In genomic region chr7:128867842-128868623, GRCh38 we compare ENCODE assay signal across 9 cellular contexts. TPM values are rescaled to one million over a fixed set of nuclear protein-coding genes. Genes with fewer than 3 reads are reported as not detected.
A peak's percentile ranks its signal among the peaks of the same experiment; 100 is the strongest.
DNase-seq lines count a peak whose midpoint lies in the region; ATAC-seq, FAIRE-seq and TF ChIP-seq lines count a peak whose summit lies in the region.
"Had no signal": no experiment of that assay in that cellular context is flagged by ENCODE, and none has a peak within 500 bp of the region (broad histone marks: within the 10 kb centered on the region; RNA-seq: fewer than 3 reads in every experiment).

No MANE protein-coding gene starts in this region.

- no peak for DNase-seq in activated CD4-positive, alpha-beta memory T cell treated with anti-CD3 and anti-CD28 coated beads for 36 hours
- DNase-seq in activated CD4-positive, alpha-beta memory T cell treated with anti-CD3 and anti-CD28 coated beads, Interleukin-2, amount 10 ng/mL, durations not matched to agents 7 days and 5 days: no peak
- DNase-seq in NCI-H2196 treated with DMSO at 0.1 percent for 48 hours (lab: John Stamatoyannopoulos, UW; ENCODE audit: unreplicated experiment) (peak; percentile 28), progenitor cell of endocrine pancreas (ENCODE audit: low spot score, unreplicated experiment) (no peak), GM10266 (ENCODE audit: extremely low spot score) (no peak), GM12892 (ENCODE audit: insufficient read length) (no peak), ACHN (no peak)
- DNase-seq in central memory CD8-positive, alpha-beta T cell (ENCODE audit: low spot score in 2 of 2): no peak
- DNase-seq: activated T-cell treated with anti-CD3 and anti-CD28 coated beads for 4 hours had no signal

- peaks cover 7% of the 10 kb centered on the region for H3K36me3 Mint-ChIP-seq in activated CD4-positive, alpha-beta memory T cell treated with anti-CD3 and anti-CD28 coated beads for 36 hours
- peaks cover 16% of the 10 kb centered on the region for H3K36me3 Mint-ChIP-seq in activated CD4-positive, alpha-beta memory T cell treated with anti-CD3 and anti-CD28 coated beads, Interleukin-2, amount 10 ng/mL, durations not matched to agents 7 days and 5 days (ENCODE audit: low read depth)
- peaks cover 6% of the 10 kb centered on the region for H3K36me3 Mint-ChIP-seq in central memory CD8-positive, alpha-beta T cell (ENCODE audit: insufficient read depth)
- peaks cover 20% of the 10 kb centered on the region for H3K36me3 Mint-ChIP-seq in progenitor cell of endocrine pancreas (ENCODE audit: insufficient read depth)

- in situ Hi-C loops in ACHN (cut with HindIII; ENCODE audit: low pct_ligation_motif_present, low pct_unique_long_range_greater_than_20kb, low sequenced_read_pairs): no loop called here

- CTCF ChIA-PET in activated CD4-positive, alpha-beta memory T cell treated with anti-CD3 and anti-CD28 coated beads for 36 hours (lab: Charles Lee): interaction anchor here (0.7 to 1.3 kb wide), 4 partner anchors 16 to 351 kb away, joined by 3 read pairs; no protein-coding TSS in a partner anchor
- CTCF ChIA-PET in activated CD4-positive, alpha-beta memory T cell treated with anti-CD3 and anti-CD28 coated beads, Interleukin-2, amount 10 ng/mL, durations not matched to agents 7 days and 5 days (lab: Charles Lee): interaction anchor here (4.3 kb wide), 1 partner anchor 14 kb away, joined by 22 read pairs; no protein-coding TSS in a partner anchor

- intact Hi-C loops in activated CD4-positive, alpha-beta memory T cell treated with anti-CD3 and anti-CD28 coated beads for 36 hours (cut with micrococcal nuclease): loop anchor here (10.0 kb wide), 2 partner anchors 413 to 443 kb away; partner anchors contain the start of gene HILPDA

- peaks cover 17% of the 10 kb centered on the region for H3K4me1 Mint-ChIP-seq in activated CD4-positive, alpha-beta memory T cell treated with anti-CD3 and anti-CD28 coated beads for 36 hours (ENCODE audit: low read depth)
- peaks cover 19% of the 10 kb centered on the region for H3K4me1 Mint-ChIP-seq in activated CD4-positive, alpha-beta memory T cell treated with anti-CD3 and anti-CD28 coated beads, Interleukin-2, amount 10 ng/mL, durations not matched to agents 7 days and 5 days
- peaks cover 30% of the 10 kb centered on the region for H3K4me1 Mint-ChIP-seq in central memory CD8-positive, alpha-beta T cell
- peaks cover 19% of the 10 kb centered on the region for H3K4me1 Mint-ChIP-seq in progenitor cell of endocrine pancreas (ENCODE audit: low read depth)

- no peak for FAIRE-seq in GM12892 (lab: Jason Lieb, UNC)

- TF ChIP-seq CTCF in progenitor cell of endocrine pancreas (IDR thresholded peaks at IDR 0.05; ENCODE audit: unreplicated experiment): no peak
- TF ChIP-seq CTCF in GM10266 (IDR thresholded peaks at IDR 0.05; ENCODE audit: control insufficient read depth, insufficient read depth, low read depth, missing control alignments): no peak

- ATAC-seq in central memory CD8-positive, alpha-beta T cell (replicated peaks; ENCODE audit: extremely low read depth, poor library complexity, severe bottlenecking): no peak

- H3K27ac Mint-ChIP-seq in activated CD4-positive, alpha-beta memory T cell treated with anti-CD3 and anti-CD28 coated beads for 36 hours: no peak overlapping the region
- no peak overlapping the region for H3K27ac Mint-ChIP-seq in activated CD4-positive, alpha-beta memory T cell treated with anti-CD3 and anti-CD28 coated beads, Interleukin-2, amount 10 ng/mL, durations not matched to agents 7 days and 5 days
- H3K27ac Mint-ChIP-seq in central memory CD8-positive, alpha-beta T cell (ENCODE audit: low read depth): peak overlapping the region; percentile 54
- H3K27ac Mint-ChIP-seq in progenitor cell of endocrine pancreas: no peak overlapping the region

- no peak for TF ChIP-seq POLR2A in GM12892 (IDR thresholded peaks at IDR 0.05; ENCODE audit: low read depth, low read length)

- POLR2A ChIA-PET in activated CD4-positive, alpha-beta memory T cell treated with anti-CD3 and anti-CD28 coated beads for 36 hours (lab: Charles Lee): no interaction called here
- POLR2A ChIA-PET in activated CD4-positive, alpha-beta memory T cell treated with anti-CD3 and anti-CD28 coated beads, Interleukin-2, amount 10 ng/mL, durations not matched to agents 7 days and 5 days (lab: Charles Lee): interaction anchor here (0.8 to 1.5 kb wide), 2 partner anchors 16 to 25 kb away, joined by 3 to 4 read pairs; no protein-coding TSS in a partner anchor

- peak overlapping the region; percentile 43 for H3K4me3 Mint-ChIP-seq in activated CD4-positive, alpha-beta memory T cell treated with anti-CD3 and anti-CD28 coated beads for 36 hours
- H3K4me3 Mint-ChIP-seq in activated CD4-positive, alpha-beta memory T cell treated with anti-CD3 and anti-CD28 coated beads, Interleukin-2, amount 10 ng/mL, durations not matched to agents 7 days and 5 days: no peak overlapping the region
- H3K4me3 Mint-ChIP-seq in central memory CD8-positive, alpha-beta T cell: peak overlapping the region; percentile 69
- H3K4me3 Mint-ChIP-seq in progenitor cell of endocrine pancreas (ENCODE audit: low read depth): peak overlapping the region; percentile 50

- no peaks in the 10 kb centered on the region for H3K9me3 Mint-ChIP-seq in activated CD4-positive, alpha-beta memory T cell treated with anti-CD3 and anti-CD28 coated beads for 36 hours
- H3K9me3 Mint-ChIP-seq in activated CD4-positive, alpha-beta memory T cell treated with anti-CD3 and anti-CD28 coated beads, Interleukin-2, amount 10 ng/mL, durations not matched to agents 7 days and 5 days: no peaks in the 10 kb centered on the region
- no peaks in the 10 kb centered on the region for H3K9me3 Mint-ChIP-seq in central memory CD8-positive, alpha-beta T cell
- no peaks in the 10 kb centered on the region for H3K9me3 Mint-ChIP-seq in progenitor cell of endocrine pancreas (ENCODE audit: low read depth)

- peaks cover 3% of the 10 kb centered on the region for H3K27me3 Mint-ChIP-seq in activated CD4-positive, alpha-beta memory T cell treated with anti-CD3 and anti-CD28 coated beads for 36 hours
- H3K27me3 Mint-ChIP-seq in activated CD4-positive, alpha-beta memory T cell treated with anti-CD3 and anti-CD28 coated beads, Interleukin-2, amount 10 ng/mL, durations not matched to agents 7 days and 5 days: peaks cover 25% of the 10 kb centered on the region
- H3K27me3 Mint-ChIP-seq in central memory CD8-positive, alpha-beta T cell: no peaks in the 10 kb centered on the region
- H3K27me3 Mint-ChIP-seq in progenitor cell of endocrine pancreas: peaks cover 46% of the 10 kb centered on the region

RNA-seq across cellular contexts. Expression of gene ATP6V1F, which starts 5.4 kb away (rescaled TPM):
- 100 to 1,000 TPM; 113 to 117 TPM for total RNA-seq in activated CD4-positive, alpha-beta memory T cell treated with anti-CD3 and anti-CD28 coated beads for 36 hours
- 100 to 1,000 TPM; 124 to 140 TPM for total RNA-seq in activated CD4-positive, alpha-beta memory T cell treated with anti-CD3 and anti-CD28 coated beads, Interleukin-2, amount 10 ng/mL, durations not matched to agents 7 days and 5 days
- 119 and 124 TPM in 2 replicates for total RNA-seq in progenitor cell of endocrine pancreas
- 260 TPM for polyA plus RNA-seq in GM12892 (2012; ENCODE audit: missing spikeins)

RNA-seq across cellular contexts. Expression of gene FLNC, which starts 37.8 kb away (rescaled TPM):
- total RNA-seq in activated CD4-positive, alpha-beta memory T cell treated with anti-CD3 and anti-CD28 coated beads for 36 hours: under 1 TPM in 1 of 2 experiments, not detected in 1; 0.05 TPM
- total RNA-seq in activated CD4-positive, alpha-beta memory T cell treated with anti-CD3 and anti-CD28 coated beads, Interleukin-2, amount 10 ng/mL, durations not matched to agents 7 days and 5 days: not detected
- total RNA-seq in progenitor cell of endocrine pancreas: 6.9 and 11.7 TPM in 2 replicates
- polyA plus RNA-seq in GM12892 (2012; ENCODE audit: missing spikeins): 0.08 TPM

RNA-seq across cellular contexts. Expression of gene KCP, which starts 42.5 kb away (rescaled TPM):
- total RNA-seq in activated CD4-positive, alpha-beta memory T cell treated with anti-CD3 and anti-CD28 coated beads for 36 hours: under 1 TPM; 0.05 to 0.12 TPM
- total RNA-seq in activated CD4-positive, alpha-beta memory T cell treated with anti-CD3 and anti-CD28 coated beads, Interleukin-2, amount 10 ng/mL, durations not matched to agents 7 days and 5 days: under 1 TPM; 0.20 to 0.33 TPM
- 6.8 and 8.5 TPM in 2 replicates for total RNA-seq in progenitor cell of endocrine pancreas
- polyA plus RNA-seq in GM12892 (2012; ENCODE audit: missing spikeins): 3.1 TPM
